ENCODE assay signal across 1 cellular context in the genomic region with DNA sequence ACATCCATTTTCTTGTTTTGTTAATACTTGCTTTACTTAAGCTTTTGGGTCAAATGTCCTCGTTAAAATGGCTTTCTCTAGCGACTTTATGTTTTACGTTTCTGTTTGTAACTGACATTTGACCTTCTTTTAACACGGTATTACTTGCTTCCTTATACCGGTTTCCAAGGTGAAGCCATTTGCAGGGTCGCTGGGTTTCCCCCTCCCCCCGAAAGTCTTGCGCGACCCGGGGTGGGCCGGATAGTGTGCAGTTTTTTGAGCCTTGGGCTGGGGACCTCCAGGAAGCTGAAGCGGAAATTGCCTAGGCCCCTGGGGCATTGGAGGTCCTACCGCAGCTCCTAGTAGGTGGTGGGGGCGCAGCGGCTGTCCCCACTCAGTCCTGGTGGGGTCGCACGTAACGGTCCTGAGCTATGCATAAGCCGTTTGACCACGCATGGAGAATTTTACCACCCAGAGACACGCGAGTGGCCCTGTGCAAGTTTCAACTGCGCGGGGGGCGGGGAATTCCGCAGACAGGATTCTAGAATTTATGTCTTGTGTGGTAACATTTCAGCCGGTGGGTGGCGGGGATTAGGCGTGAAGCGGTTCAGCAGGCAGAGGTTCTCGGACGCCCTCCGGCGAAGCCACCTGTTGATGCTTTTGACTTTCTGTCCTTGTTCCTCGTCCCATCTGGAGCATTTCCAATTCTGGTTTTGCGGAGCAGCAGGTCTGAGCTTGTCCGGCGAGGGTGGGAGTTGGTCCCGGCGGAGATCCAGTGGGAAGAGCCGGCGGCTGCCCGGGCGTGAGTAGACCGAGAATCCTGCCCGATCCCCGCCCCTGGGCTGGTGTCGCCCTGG.
TF ChIP-seq lines count a peak whose summit lies in the region.

No MANE protein-coding gene starts in this region.

TF ChIP-seq in HepG2, 621 proteins besides CTCF, POLR2A, EP300 and RAD21 (continued from another document and continues in another):
- TF ChIP-seq, protein P1, sequence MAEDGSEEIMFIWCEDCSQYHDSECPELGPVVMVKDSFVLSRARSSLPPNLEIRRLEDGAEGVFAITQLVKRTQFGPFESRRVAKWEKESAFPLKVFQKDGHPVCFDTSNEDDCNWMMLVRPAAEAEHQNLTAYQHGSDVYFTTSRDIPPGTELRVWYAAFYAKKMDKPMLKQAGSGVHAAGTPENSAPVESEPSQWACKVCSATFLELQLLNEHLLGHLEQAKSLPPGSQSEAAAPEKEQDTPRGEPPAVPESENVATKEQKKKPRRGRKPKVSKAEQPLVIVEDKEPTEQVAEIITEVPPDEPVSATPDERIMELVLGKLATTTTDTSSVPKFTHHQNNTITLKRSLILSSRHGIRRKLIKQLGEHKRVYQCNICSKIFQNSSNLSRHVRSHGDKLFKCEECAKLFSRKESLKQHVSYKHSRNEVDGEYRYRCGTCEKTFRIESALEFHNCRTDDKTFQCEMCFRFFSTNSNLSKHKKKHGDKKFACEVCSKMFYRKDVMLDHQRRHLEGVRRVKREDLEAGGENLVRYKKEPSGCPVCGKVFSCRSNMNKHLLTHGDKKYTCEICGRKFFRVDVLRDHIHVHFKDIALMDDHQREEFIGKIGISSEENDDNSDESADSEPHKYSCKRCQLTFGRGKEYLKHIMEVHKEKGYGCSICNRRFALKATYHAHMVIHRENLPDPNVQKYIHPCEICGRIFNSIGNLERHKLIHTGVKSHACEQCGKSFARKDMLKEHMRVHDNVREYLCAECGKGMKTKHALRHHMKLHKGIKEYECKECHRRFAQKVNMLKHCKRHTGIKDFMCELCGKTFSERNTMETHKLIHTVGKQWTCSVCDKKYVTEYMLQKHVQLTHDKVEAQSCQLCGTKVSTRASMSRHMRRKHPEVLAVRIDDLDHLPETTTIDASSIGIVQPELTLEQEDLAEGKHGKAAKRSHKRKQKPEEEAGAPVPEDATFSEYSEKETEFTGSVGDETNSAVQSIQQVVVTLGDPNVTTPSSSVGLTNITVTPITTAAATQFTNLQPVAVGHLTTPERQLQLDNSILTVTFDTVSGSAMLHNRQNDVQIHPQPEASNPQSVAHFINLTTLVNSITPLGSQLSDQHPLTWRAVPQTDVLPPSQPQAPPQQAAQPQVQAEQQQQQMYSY (CRISPR knock-in tag; IDR thresholded peaks at IDR 0.05), result no peak
- TF ChIP-seq RFXANK (CRISPR knock-in tag; IDR thresholded peaks at IDR 0.05) (0 out of 2 replicates have a peak, but pooled peaks have one; percentile 36), SKI (IDR thresholded peaks at IDR 0.05; ENCODE audit: partially characterized antibody) (peak; percentile 74), ZNF678 (CRISPR knock-in tag; IDR thresholded peaks at IDR 0.05) (peak; percentile 95), ZNF616 (CRISPR knock-in tag; IDR thresholded peaks at IDR 0.05; ENCODE audit: low read depth) (no peak; the same call in 1 of the 2 replicates), ZKSCAN8 (CRISPR knock-in tag; IDR thresholded peaks at IDR 0.05; ENCODE audit: borderline replicate concordance) (peak; percentile 52), NFIB (CRISPR knock-in tag; IDR thresholded peaks at IDR 0.05; ENCODE audit: borderline replicate concordance) (no peak), KDM5B (CRISPR knock-in tag; IDR thresholded peaks at IDR 0.05; ENCODE audit: borderline replicate concordance) (peak; percentile 66), FOXM1 (CRISPR knock-in tag; IDR thresholded peaks at IDR 0.05) (0 out of 2 replicates have a peak, but pooled peaks have one; percentile 12), PRMT3 (CRISPR knock-in tag; IDR thresholded peaks at IDR 0.05; ENCODE audit: borderline replicate concordance, low read depth) (0 out of 2 replicates have a peak, but pooled peaks have one; percentile 62), CREM (IDR thresholded peaks at IDR 0.05) (peak; percentile 41; the same call in 1 of the 2 replicates), CREM (CRISPR knock-in tag; IDR thresholded peaks at IDR 0.05) (no peak), ZNF3 (CRISPR knock-in tag; IDR thresholded peaks at IDR 0.05) (no peak; the same call in 1 of the 2 replicates), SP2 (CRISPR knock-in tag; IDR thresholded peaks at IDR 0.05) (no peak), SPEN (CRISPR knock-in tag; IDR thresholded peaks at IDR 0.05; ENCODE audit: low read depth) (peak; percentile 48), ZSCAN12 (CRISPR knock-in tag; IDR thresholded peaks at IDR 0.05) (no peak), ZNF138 (CRISPR knock-in tag; IDR thresholded peaks at IDR 0.05; ENCODE audit: low read depth) (peak; percentile 54; the same call in 1 of the 2 replicates), ZNF121 (CRISPR knock-in tag; IDR thresholded peaks at IDR 0.05) (peak; percentile 60; the same call in 1 of the 2 replicates), ONECUT2 (CRISPR knock-in tag; IDR thresholded peaks at IDR 0.05) (peak; percentile 39; the same call in 1 of the 2 replicates), PRPF4 (IDR thresholded peaks at IDR 0.05; ENCODE audit: low read depth, low read length, poor library complexity, severe bottlenecking) (peak; percentile 20), THAP11 (CRISPR knock-in tag; IDR thresholded peaks at IDR 0.05) (peak; percentile 66), ZNF17 (CRISPR knock-in tag; IDR thresholded peaks at IDR 0.05) (no peak), ARID2 (CRISPR knock-in tag; IDR thresholded peaks at IDR 0.05; ENCODE audit: borderline replicate concordance) (peak; percentile 72; the same call in 1 of the 2 replicates), ZFYVE20 (CRISPR knock-in tag; IDR thresholded peaks at IDR 0.05; ENCODE audit: borderline replicate concordance, low read depth) (no peak), MXD4 (CRISPR knock-in tag; IDR thresholded peaks at IDR 0.05) (no peak), GABPA (IDR thresholded peaks at IDR 0.05; ENCODE audit: low read depth, low read length) (peak; percentile 39), GABPA (CRISPR knock-in tag; IDR thresholded peaks at IDR 0.05; ENCODE audit: low read depth) (peak; percentile 79), ZFP62 (CRISPR knock-in tag; IDR thresholded peaks at IDR 0.05) (no peak), ZNF775 (CRISPR knock-in tag; IDR thresholded peaks at IDR 0.05; ENCODE audit: borderline replicate concordance) (peak; percentile 89), ZNF549 (CRISPR knock-in tag; IDR thresholded peaks at IDR 0.05) (no peak), ZNF720 (CRISPR knock-in tag; IDR thresholded peaks at IDR 0.05) (no peak), GPN1 (CRISPR knock-in tag; IDR thresholded peaks at IDR 0.05; ENCODE audit: borderline replicate concordance) (no peak; the same call in 1 of the 2 replicates), TCF7 (IDR thresholded peaks at IDR 0.05; ENCODE audit: low read depth) (no peak), CEBPG (CRISPR knock-in tag; IDR thresholded peaks at IDR 0.05) (peak; percentile 59), MTA1 (CRISPR knock-in tag; IDR thresholded peaks at IDR 0.05; ENCODE audit: borderline replicate concordance) (peak; percentile 98), TBX3 (IDR thresholded peaks at IDR 0.05; ENCODE audit: borderline replicate concordance) (no peak; the same call in 1 of the 2 replicates), ZNF441 (CRISPR knock-in tag; IDR thresholded peaks at IDR 0.05; ENCODE audit: borderline replicate concordance) (peak; percentile 71), ZNF589 (CRISPR knock-in tag; conservative IDR thresholded peaks at IDR 0.05) (no peak), KDM2A (CRISPR knock-in tag; IDR thresholded peaks at IDR 0.05; ENCODE audit: borderline replicate concordance, low read depth) (peak; percentile 58), NR1H2 (CRISPR knock-in tag; IDR thresholded peaks at IDR 0.05; ENCODE audit: borderline replicate concordance, low read depth) (no peak), RBFOX2 (IDR thresholded peaks at IDR 0.05; ENCODE audit: low read depth, low read length) (peak; percentile 75), POLR2G (IDR thresholded peaks at IDR 0.05; ENCODE audit: low read depth, low read length) (peak; percentile 71), ZBTB7A (CRISPR knock-in tag; IDR thresholded peaks at IDR 0.05) (peak; percentile 94), NR2F6 (IDR thresholded peaks at IDR 0.05) (no peak), NR2F6 (CRISPR knock-in tag; IDR thresholded peaks at IDR 0.05) (peak; percentile 63), NFKBIZ (CRISPR knock-in tag; IDR thresholded peaks at IDR 0.05) (peak; percentile 83; the same call in 1 of the 2 replicates), SYNCRIP (IDR thresholded peaks at IDR 0.05; ENCODE audit: insufficient read depth, low read depth, low read length) (no peak), FOXJ3 (CRISPR knock-in tag; IDR thresholded peaks at IDR 0.05; ENCODE audit: borderline replicate concordance) (peak; percentile 30; the same call in 1 of the 2 replicates), NFYC (CRISPR knock-in tag; IDR thresholded peaks at IDR 0.05) (no peak; the same call in 1 of the 2 replicates)
- TF ChIP-seq, protein P2, sequence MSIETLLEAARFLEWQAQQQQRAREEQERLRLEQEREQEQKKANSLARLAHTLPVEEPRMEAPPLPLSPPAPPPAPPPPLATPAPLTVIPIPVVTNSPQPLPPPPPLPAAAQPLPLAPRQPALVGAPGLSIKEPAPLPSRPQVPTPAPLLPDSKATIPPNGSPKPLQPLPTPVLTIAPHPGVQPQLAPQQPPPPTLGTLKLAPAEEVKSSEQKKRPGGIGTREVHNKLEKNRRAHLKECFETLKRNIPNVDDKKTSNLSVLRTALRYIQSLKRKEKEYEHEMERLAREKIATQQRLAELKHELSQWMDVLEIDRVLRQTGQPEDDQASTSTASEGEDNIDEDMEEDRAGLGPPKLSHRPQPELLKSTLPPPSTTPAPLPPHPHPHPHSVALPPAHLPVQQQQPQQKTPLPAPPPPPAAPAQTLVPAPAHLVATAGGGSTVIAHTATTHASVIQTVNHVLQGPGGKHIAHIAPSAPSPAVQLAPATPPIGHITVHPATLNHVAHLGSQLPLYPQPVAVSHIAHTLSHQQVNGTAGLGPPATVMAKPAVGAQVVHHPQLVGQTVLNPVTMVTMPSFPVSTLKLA (IDR thresholded peaks at IDR 0.05), result no peak
- TF ChIP-seq, protein P3, sequence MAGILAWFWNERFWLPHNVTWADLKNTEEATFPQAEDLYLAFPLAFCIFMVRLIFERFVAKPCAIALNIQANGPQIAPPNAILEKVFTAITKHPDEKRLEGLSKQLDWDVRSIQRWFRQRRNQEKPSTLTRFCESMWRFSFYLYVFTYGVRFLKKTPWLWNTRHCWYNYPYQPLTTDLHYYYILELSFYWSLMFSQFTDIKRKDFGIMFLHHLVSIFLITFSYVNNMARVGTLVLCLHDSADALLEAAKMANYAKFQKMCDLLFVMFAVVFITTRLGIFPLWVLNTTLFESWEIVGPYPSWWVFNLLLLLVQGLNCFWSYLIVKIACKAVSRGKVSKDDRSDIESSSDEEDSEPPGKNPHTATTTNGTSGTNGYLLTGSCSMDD (CRISPR knock-in tag; IDR thresholded peaks at IDR 0.05), result no peak
- TF ChIP-seq, protein P4, sequence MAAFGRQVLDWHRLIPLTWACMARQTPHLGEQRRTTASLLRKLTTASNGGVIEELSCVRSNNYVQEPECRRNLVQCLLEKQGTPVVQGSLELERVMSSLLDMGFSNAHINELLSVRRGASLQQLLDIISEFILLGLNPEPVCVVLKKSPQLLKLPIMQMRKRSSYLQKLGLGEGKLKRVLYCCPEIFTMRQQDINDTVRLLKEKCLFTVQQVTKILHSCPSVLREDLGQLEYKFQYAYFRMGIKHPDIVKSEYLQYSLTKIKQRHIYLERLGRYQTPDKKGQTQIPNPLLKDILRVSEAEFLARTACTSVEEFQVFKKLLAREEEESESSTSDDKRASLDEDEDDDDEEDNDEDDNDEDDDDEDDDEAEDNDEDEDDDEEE (CRISPR knock-in tag; IDR thresholded peaks at IDR 0.05), result peak; percentile 63
- TF ChIP-seq, protein P5, sequence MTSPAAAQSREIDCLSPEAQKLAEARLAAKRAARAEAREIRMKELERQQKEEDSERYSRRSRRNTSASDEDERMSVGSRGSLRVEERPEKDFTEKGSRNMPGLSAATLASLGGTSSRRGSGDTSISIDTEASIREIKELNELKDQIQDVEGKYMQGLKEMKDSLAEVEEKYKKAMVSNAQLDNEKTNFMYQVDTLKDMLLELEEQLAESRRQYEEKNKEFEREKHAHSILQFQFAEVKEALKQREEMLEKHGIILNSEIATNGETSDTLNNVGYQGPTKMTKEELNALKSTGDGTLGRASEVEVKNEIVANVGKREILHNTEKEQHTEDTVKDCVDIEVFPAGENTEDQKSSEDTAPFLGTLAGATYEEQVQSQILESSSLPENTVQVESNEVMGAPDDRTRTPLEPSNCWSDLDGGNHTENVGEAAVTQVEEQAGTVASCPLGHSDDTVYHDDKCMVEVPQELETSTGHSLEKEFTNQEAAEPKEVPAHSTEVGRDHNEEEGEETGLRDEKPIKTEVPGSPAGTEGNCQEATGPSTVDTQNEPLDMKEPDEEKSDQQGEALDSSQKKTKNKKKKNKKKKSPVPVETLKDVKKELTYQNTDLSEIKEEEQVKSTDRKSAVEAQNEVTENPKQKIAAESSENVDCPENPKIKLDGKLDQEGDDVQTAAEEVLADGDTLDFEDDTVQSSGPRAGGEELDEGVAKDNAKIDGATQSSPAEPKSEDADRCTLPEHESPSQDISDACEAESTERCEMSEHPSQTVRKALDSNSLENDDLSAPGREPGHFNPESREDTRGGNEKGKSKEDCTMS (CRISPR knock-in tag; conservative IDR thresholded peaks at IDR 0.05), result no peak
- TF ChIP-seq, protein P6, sequence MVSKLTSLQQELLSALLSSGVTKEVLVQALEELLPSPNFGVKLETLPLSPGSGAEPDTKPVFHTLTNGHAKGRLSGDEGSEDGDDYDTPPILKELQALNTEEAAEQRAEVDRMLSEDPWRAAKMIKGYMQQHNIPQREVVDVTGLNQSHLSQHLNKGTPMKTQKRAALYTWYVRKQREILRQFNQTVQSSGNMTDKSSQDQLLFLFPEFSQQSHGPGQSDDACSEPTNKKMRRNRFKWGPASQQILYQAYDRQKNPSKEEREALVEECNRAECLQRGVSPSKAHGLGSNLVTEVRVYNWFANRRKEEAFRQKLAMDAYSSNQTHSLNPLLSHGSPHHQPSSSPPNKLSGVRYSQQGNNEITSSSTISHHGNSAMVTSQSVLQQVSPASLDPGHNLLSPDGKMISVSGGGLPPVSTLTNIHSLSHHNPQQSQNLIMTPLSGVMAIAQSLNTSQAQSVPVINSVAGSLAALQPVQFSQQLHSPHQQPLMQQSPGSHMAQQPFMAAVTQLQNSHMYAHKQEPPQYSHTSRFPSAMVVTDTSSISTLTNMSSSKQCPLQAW (CRISPR knock-in tag; IDR thresholded peaks at IDR 0.05), result peak; percentile 73
